7 cellular contexts compared by ENCODE assay signal in the genomic region with DNA sequence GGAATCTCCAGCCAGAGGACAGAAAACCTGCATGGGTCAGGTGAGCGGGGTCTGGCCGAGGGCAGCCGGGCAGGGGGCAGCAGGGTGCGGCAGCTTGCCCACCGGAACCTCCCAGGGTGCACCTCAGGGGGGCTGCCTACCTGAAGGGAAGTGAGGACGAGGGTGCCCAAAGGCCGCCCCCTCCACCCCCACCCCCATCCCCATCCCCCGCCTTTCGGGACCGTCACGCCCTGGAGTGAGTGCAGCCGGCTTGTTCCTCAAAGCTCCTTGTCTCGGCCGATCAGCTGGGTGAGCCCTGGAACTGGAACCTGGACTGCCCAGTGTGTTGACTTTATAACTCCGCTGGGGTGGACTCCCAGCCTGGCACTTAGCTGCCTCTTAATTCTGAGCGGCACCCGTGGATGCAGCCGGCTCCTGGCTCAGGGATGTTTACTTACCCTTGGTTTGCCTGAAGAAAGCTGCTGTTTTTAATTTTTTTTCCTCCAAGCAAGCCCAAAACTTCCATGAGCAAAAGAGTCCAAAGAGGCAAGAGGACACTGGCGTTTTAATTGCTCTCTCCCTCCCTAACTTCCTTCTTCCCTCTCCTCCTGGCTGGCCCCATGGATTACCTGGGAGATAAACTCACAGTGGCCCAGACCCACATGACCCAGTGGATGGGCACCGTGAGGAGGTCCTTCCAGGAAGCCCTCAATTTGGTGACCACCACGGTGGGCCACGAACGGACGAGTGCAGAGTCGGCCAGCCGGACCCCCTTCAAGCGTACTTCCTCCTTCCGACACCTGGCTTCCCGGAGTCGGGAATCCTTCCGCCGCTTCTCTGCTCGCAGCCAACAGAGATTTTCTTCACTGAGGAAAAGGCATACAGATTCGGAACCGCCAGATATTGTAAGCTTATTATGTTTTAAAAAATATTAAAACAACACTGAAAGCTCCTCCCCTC.
DNase-seq lines count a peak whose midpoint lies in the region; ATAC-seq and TF ChIP-seq lines count a peak whose summit lies in the region.

No MANE protein-coding gene starts in this region.

- peaks cover 10% of the 10 kb centered on the region for H3K4me1 Mint-ChIP-seq in activated CD8-positive, alpha-beta memory T cell treated with anti-CD3 and anti-CD28 coated beads, Interleukin-2, amount 10 ng/mL, durations not matched to agents 7 days and 5 days

- H3K36me3 Mint-ChIP-seq in activated CD8-positive, alpha-beta memory T cell treated with anti-CD3 and anti-CD28 coated beads, Interleukin-2, amount 10 ng/mL, durations not matched to agents 7 days and 5 days, result no peaks in the 10 kb centered on the region

- H3K9me3 Mint-ChIP-seq in activated CD8-positive, alpha-beta memory T cell treated with anti-CD3 and anti-CD28 coated beads, Interleukin-2, amount 10 ng/mL, durations not matched to agents 7 days and 5 days (ENCODE audit: low read depth), result no peaks in the 10 kb centered on the region

- 31 to 38% methylated on average over 35 of the region's 35 CpGs for WGBS in heart right ventricle, 2 donors

- DNase-seq in HFF-Myc (ENCODE audit: extremely low read depth, low read depth), result no peak
- DNase-seq in WERI-Rb-1, result peak; percentile 36
- DNase-seq in heart right ventricle, result no peak
- peak; percentile 21 for DNase-seq in pons (ENCODE audit: low spot score)
- DNase-seq in activated CD8-positive, alpha-beta memory T cell treated with anti-CD3 and anti-CD28 coated beads, Interleukin-2, amount 10 ng/mL, durations not matched to agents 7 days and 5 days, result no peak

- H3K27ac ChIP-seq in WERI-Rb-1, result peak overlapping the region; percentile 73
- H3K27ac ChIP-seq in heart right ventricle, result peak overlapping the region; percentile 25 to 77 (median 68)

- peaks cover 7 to 66% (median 31%) of the 10 kb centered on the region in 9 donors for H3K4me1 ChIP-seq in heart right ventricle

- no peak overlapping the region for H3K27ac Mint-ChIP-seq in activated CD8-positive, alpha-beta memory T cell treated with anti-CD3 and anti-CD28 coated beads, Interleukin-2, amount 10 ng/mL, durations not matched to agents 7 days and 5 days

- H3K9me3 ChIP-seq in WERI-Rb-1 (ENCODE audit: severe bottlenecking) (no peaks in the 10 kb centered on the region), heart right ventricle (peaks cover 0 to 7% (median 0%) of the 10 kb centered on the region in 11 donors)

- no peaks in the 10 kb centered on the region for H3K27me3 Mint-ChIP-seq in activated CD8-positive, alpha-beta memory T cell treated with anti-CD3 and anti-CD28 coated beads, Interleukin-2, amount 10 ng/mL, durations not matched to agents 7 days and 5 days

- H3K27me3 ChIP-seq in WERI-Rb-1 (ENCODE audit: insufficient read depth, low read depth, severe bottlenecking) (no peaks in the 10 kb centered on the region), heart right ventricle (peaks cover 0 to 18% (median 0%) of the 10 kb centered on the region in 7 donors)

- ATAC-seq in heart right ventricle, result peak; percentile 31 to 61 (median 43)
- ATAC-seq in HG02623 (IDR thresholded peaks at IDR 0.05; ENCODE audit: unreplicated experiment), result no peak
- no peak for ATAC-seq in activated CD8-positive, alpha-beta memory T cell treated with anti-CD3 and anti-CD28 coated beads, Interleukin-2, amount 10 ng/mL, durations not matched to agents 7 days and 5 days
- ATAC-seq in HG03342 (IDR thresholded peaks at IDR 0.05; ENCODE audit: unreplicated experiment), result no peak

- H3K4me3 ChIP-seq in HFF-Myc (replicated peaks; ENCODE audit: low read depth, low read length) (peak overlapping the region; percentile 43), WERI-Rb-1 (ENCODE audit: low read depth, low read length) (peak overlapping the region; percentile 63), heart right ventricle (peak overlapping the region; percentile 27 to 77 (median 61))

- intact Hi-C loops in heart right ventricle (cut with DNase I), result loop anchor here in 9 of 10 donors (1.0 to 10.0 kb wide), 5 partner anchors 40 to 63 kb away; no protein-coding TSS in a partner anchor

- CTCF ChIA-PET in activated CD8-positive, alpha-beta memory T cell treated with anti-CD3 and anti-CD28 coated beads, Interleukin-2, amount 10 ng/mL, durations not matched to agents 7 days and 5 days (lab: Charles Lee), result interaction anchor here (0.7 to 3.6 kb wide), 15 partner anchors 13 to 222 kb away, joined by 3 to 23 read pairs (median 3); no protein-coding TSS in a partner anchor

- H3K36me3 ChIP-seq in WERI-Rb-1, result no peaks in the 10 kb centered on the region
- H3K36me3 ChIP-seq in heart right ventricle, result no peaks in the 10 kb centered on the region

- TF ChIP-seq CTCF in HFF-Myc (IDR thresholded peaks at IDR 0.05; ENCODE audit: low read depth, low read length, missing control alignments), result no peak
- no peak for TF ChIP-seq CTCF in WERI-Rb-1 (IDR thresholded peaks at IDR 0.05; ENCODE audit: low read depth, low read length)
- peak in 1 of 9 donors; percentile 1 for TF ChIP-seq CTCF in heart right ventricle (IDR thresholded peaks at IDR 0.05)

- no peak overlapping the region for H3K4me3 Mint-ChIP-seq in activated CD8-positive, alpha-beta memory T cell treated with anti-CD3 and anti-CD28 coated beads, Interleukin-2, amount 10 ng/mL, durations not matched to agents 7 days and 5 days

Comparison
In these comparisons a context has a peak if more than half of its experiments do, and no peak if none do; other contexts are left out.
1. DNase-seq: peak in WERI-Rb-1 (single experiment) and pons (single experiment); none in HFF-Myc (single experiment), heart right ventricle (0 of 2) and activated CD8-positive, alpha-beta memory T cell treated with anti-CD3 and anti-CD28 coated beads, Interleukin-2, amount 10 ng/mL, durations not matched to agents 7 days and 5 days (single experiment).
2. ATAC-seq: peak in heart right ventricle (8 of 8); none in HG02623 (single experiment), activated CD8-positive, alpha-beta memory T cell treated with anti-CD3 and anti-CD28 coated beads, Interleukin-2, amount 10 ng/mL, durations not matched to agents 7 days and 5 days (single experiment) and HG03342 (single experiment).
3. Peak in every context shown above with its lines, with median percentiles within 50 percentile points of each other: H3K4me3 ChIP-seq.